ENCODE assay signal across 3 cellular contexts in genomic region chr11:17554487-17554886, GRCh38.
TF ChIP-seq lines count a peak whose summit lies in the region.

No MANE protein-coding gene starts in this region.

TF ChIP-seq in HepG2, 621 proteins besides CTCF, POLR2A, EP300 and RAD21:
- TF ChIP-seq ZNF549 (CRISPR knock-in tag; IDR thresholded peaks at IDR 0.05) (no peak), TOE1 (CRISPR knock-in tag; IDR thresholded peaks at IDR 0.05) (no peak), ZSCAN21 (CRISPR knock-in tag; IDR thresholded peaks at IDR 0.05; ENCODE audit: borderline replicate concordance) (no peak), BRCA1 (CRISPR knock-in tag; IDR thresholded peaks at IDR 0.05) (no peak), SMAD1 (CRISPR knock-in tag; IDR thresholded peaks at IDR 0.05; ENCODE audit: borderline replicate concordance, low read depth) (no peak)

TF ChIP-seq in HCT116, 20 proteins besides CTCF, POLR2A, EP300 and RAD21:
- TF ChIP-seq POLR2AphosphoS5 (IDR thresholded peaks at IDR 0.05; ENCODE audit: low read depth, low read length): no peak
- TF ChIP-seq ATF3 (IDR thresholded peaks at IDR 0.05): no peak
- TF ChIP-seq ZFX (IDR thresholded peaks at IDR 0.05): no peak
- TF ChIP-seq SP1 (IDR thresholded peaks at IDR 0.05; ENCODE audit: low read depth): no peak
- no peak for TF ChIP-seq SRF (IDR thresholded peaks at IDR 0.05; ENCODE audit: low read depth)
- no peak for TF ChIP-seq EGR1 (IDR thresholded peaks at IDR 0.05; ENCODE audit: low read depth)
- TF ChIP-seq YY1 (IDR thresholded peaks at IDR 0.05; ENCODE audit: extremely low read depth, insufficient replicate concordance, low read depth, low read length): no peak
- no peak for TF ChIP-seq EZH2 (IDR thresholded peaks at IDR 0.05)
- no peak for TF ChIP-seq REST (IDR thresholded peaks at IDR 0.05; ENCODE audit: low read depth)
- TF ChIP-seq SIN3A (IDR thresholded peaks at IDR 0.05; ENCODE audit: low read depth): no peak
- TF ChIP-seq ELF1 (IDR thresholded peaks at IDR 0.05; ENCODE audit: borderline replicate concordance, low read depth): no peak
TF ChIP-seq in HCT116: peak in this region for 0.

TF ChIP-seq in GM12878, 131 proteins besides CTCF, POLR2A, EP300 and RAD21:
- TF ChIP-seq ZNF622 (IDR thresholded peaks at IDR 0.05): no peak
- TF ChIP-seq ZBTB4 (CRISPR knock-in tag; IDR thresholded peaks at IDR 0.05): no peak
- TF ChIP-seq REST (IDR thresholded peaks at IDR 0.05; ENCODE audit: low read depth, low read length): no peak
- no peak for TF ChIP-seq ZZZ3 (IDR thresholded peaks at IDR 0.05; ENCODE audit: control insufficient read depth, insufficient read length, low read depth)
- no peak for TF ChIP-seq ATF2 (IDR thresholded peaks at IDR 0.05; ENCODE audit: low read length)
- TF ChIP-seq CHD4 (IDR thresholded peaks at IDR 0.05): no peak
- TF ChIP-seq PML (IDR thresholded peaks at IDR 0.05; ENCODE audit: low read length): no peak
- no peak for TF ChIP-seq MXI1 (IDR thresholded peaks at IDR 0.05; ENCODE audit: low read depth, low read length)
- TF ChIP-seq WRNIP1 (IDR thresholded peaks at IDR 0.05; ENCODE audit: borderline replicate concordance, low read depth, low read length): no peak
- TF ChIP-seq SRF (IDR thresholded peaks at IDR 0.05; ENCODE audit: low read depth in 2 of 2, low read length in 2 of 2): no peak
- no peak for TF ChIP-seq YBX1 (IDR thresholded peaks at IDR 0.05)
- TF ChIP-seq SMC3 (IDR thresholded peaks at IDR 0.05; ENCODE audit: borderline replicate concordance, low read length): no peak
- no peak for TF ChIP-seq EGR1 (IDR thresholded peaks at IDR 0.05; ENCODE audit: borderline replicate concordance in 1 of 2, low read depth in 2 of 2, low read length in 2 of 2)
- no peak for TF ChIP-seq DPF2 (IDR thresholded peaks at IDR 0.05)
- no peak for TF ChIP-seq BCL11A (IDR thresholded peaks at IDR 0.05; ENCODE audit: low read depth, low read length)
- TF ChIP-seq MTA2 (IDR thresholded peaks at IDR 0.05; ENCODE audit: low read depth): no peak
